Comparison of ENCODE assay signal across 24 cellular contexts in the genomic region with DNA sequence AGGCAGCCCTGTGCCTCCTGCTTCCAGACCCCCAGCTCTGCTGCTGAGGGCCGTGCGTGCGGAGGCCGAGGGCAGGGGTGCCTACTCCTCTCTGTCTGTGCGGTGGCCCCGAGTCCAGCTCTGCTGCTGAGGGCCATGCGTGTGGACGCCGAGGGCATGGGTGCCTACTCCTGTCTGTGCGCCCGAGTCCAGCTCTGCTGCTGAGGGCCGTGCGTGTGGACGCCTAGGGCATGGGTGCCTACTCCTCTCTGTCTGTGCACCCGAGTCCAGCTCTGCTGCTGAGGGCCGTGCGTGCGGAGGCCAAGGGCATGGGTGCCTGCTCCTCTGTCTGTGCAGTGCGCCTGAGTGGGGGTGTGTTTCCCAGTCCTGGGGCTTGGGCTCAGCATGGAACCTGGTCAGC.
"Had no signal": no experiment of that assay in that cellular context is flagged by ENCODE, and none has a peak within 500 bp of the region (broad histone marks: within the 10 kb centered on the region; RNA-seq: fewer than 3 reads in every experiment).

No MANE protein-coding gene starts in this region.

- ATAC-seq: activated naive CD4-positive, alpha-beta T cell treated with anti-CD3 and anti-CD28 coated beads, Interleukin-2, amount 50 U/mL, for 72 hours; activated naive CD8-positive, alpha-beta T cell treated with anti-CD3 and anti-CD28 coated beads, Interleukin-2, amount 50 U/mL, for 24 hours; activated T-cell treated with anti-CD3 and anti-CD28 coated beads, Interleukin-2, amount 50 U/mL, for 4 hours; PC-3 had no signal

- H3K9me3 Mint-ChIP-seq: activated CD4-positive, alpha-beta memory T cell treated with anti-CD3 and anti-CD28 coated beads for 36 hours; activated CD4-positive, alpha-beta T cell treated with anti-CD3 and anti-CD28 coated beads, Interleukin-2, amount 10 ng/mL, durations not matched to agents 24 days and 14 days; activated naive CD4-positive, alpha-beta T cell treated with anti-CD3 and anti-CD28 coated beads, Interleukin-2, amount 50 U/mL, for 72 hours; activated naive CD8-positive, alpha-beta T cell treated with anti-CD3 and anti-CD28 coated beads, Interleukin-2, amount 50 U/mL, for 24 hours; activated T-cell treated with anti-CD3 and anti-CD28 coated beads, Interleukin-2, amount 50 U/mL, for 4 hours; brain; T-helper 1 cell treated with Interleukin-12 subunit alpha and Interleukin-12 subunit beta and Interleukin-4 antibody, amounts not matched to agents 30 μg/mL and 1 μg/mL, for 36 hours had no signal

- DNase-seq: activated CD4-positive, alpha-beta memory T cell treated with anti-CD3 and anti-CD28 coated beads for 36 hours; activated CD4-positive, alpha-beta T cell treated with anti-CD3 and anti-CD28 coated beads, Interleukin-2, amount 10 ng/mL, durations not matched to agents 24 days and 14 days; activated CD4-positive, CD25-positive, alpha-beta regulatory T cell treated with anti-CD3 and anti-CD28 coated beads, Interleukin-2, amount 50 U/mL, for 72 hours; activated CD8-positive, alpha-beta memory T cell treated with anti-CD3 and anti-CD28 coated beads for 24 hours; activated effector memory CD4-positive, alpha-beta T cell treated with anti-CD3 and anti-CD28 coated beads, Interleukin-2, amount 50 U/mL, for 16 hours; activated naive CD4-positive, alpha-beta T cell treated with Interleukin-2 at 50 U/mL for 16 hours; activated naive CD8-positive, alpha-beta T cell treated with anti-CD3 and anti-CD28 coated beads, Interleukin-2, amount 50 U/mL, for 24 hours; activated T-cell treated with anti-CD3 and anti-CD28 coated beads, Interleukin-2, amount 50 U/mL, for 4 hours; amniotic stem cell; IMR-90; Kasumi-1; KBM-7; NCI-H1048; NCI-H2029; NCI-H2107; NCI-H2171 treated with DMSO at 0.1 percent for 48 hours; NCI-H226; NCI-H69; NK-92 treated with Interleukin-12 subunit alpha and Interleukin-12 subunit beta, amount 100 ng/mL, for 24 hours; PC-3; SHP77 treated with DMSO at 0.1 percent for 48 hours had no signal

- H3K4me1 Mint-ChIP-seq: activated naive CD8-positive, alpha-beta T cell treated with anti-CD3 and anti-CD28 coated beads, Interleukin-2, amount 50 U/mL, for 24 hours had no signal

- H3K4me3 Mint-ChIP-seq: activated CD4-positive, alpha-beta memory T cell treated with anti-CD3 and anti-CD28 coated beads for 36 hours; activated CD4-positive, alpha-beta T cell treated with anti-CD3 and anti-CD28 coated beads, Interleukin-2, amount 10 ng/mL, durations not matched to agents 24 days and 14 days; activated naive CD8-positive, alpha-beta T cell treated with anti-CD3 and anti-CD28 coated beads, Interleukin-2, amount 50 U/mL, for 24 hours; activated T-cell treated with anti-CD3 and anti-CD28 coated beads, Interleukin-2, amount 50 U/mL, for 4 hours; brain; T-helper 1 cell treated with Interleukin-12 subunit alpha and Interleukin-12 subunit beta and Interleukin-4 antibody, amounts not matched to agents 30 μg/mL and 1 μg/mL, for 36 hours had no signal

- H3K36me3 Mint-ChIP-seq: activated CD4-positive, alpha-beta memory T cell treated with anti-CD3 and anti-CD28 coated beads for 36 hours; activated naive CD4-positive, alpha-beta T cell treated with anti-CD3 and anti-CD28 coated beads, Interleukin-2, amount 50 U/mL, for 72 hours had no signal

- H3K27ac Mint-ChIP-seq: activated CD4-positive, alpha-beta memory T cell treated with anti-CD3 and anti-CD28 coated beads for 36 hours; activated CD4-positive, alpha-beta T cell treated with anti-CD3 and anti-CD28 coated beads, Interleukin-2, amount 10 ng/mL, durations not matched to agents 24 days and 14 days; activated naive CD4-positive, alpha-beta T cell treated with anti-CD3 and anti-CD28 coated beads, Interleukin-2, amount 50 U/mL, for 72 hours; activated naive CD8-positive, alpha-beta T cell treated with anti-CD3 and anti-CD28 coated beads, Interleukin-2, amount 50 U/mL, for 24 hours; T-helper 1 cell treated with Interleukin-12 subunit alpha and Interleukin-12 subunit beta and Interleukin-4 antibody, amounts not matched to agents 30 μg/mL and 1 μg/mL, for 36 hours had no signal

- H3K27me3 Mint-ChIP-seq: activated CD4-positive, alpha-beta memory T cell treated with anti-CD3 and anti-CD28 coated beads for 36 hours; activated CD4-positive, alpha-beta T cell treated with anti-CD3 and anti-CD28 coated beads, Interleukin-2, amount 10 ng/mL, durations not matched to agents 24 days and 14 days; activated naive CD8-positive, alpha-beta T cell treated with anti-CD3 and anti-CD28 coated beads, Interleukin-2, amount 50 U/mL, for 24 hours; brain had no signal
